Comparison of ENCODE assay signal across 1 cellular context in genomic region chr17:2860045-2860444, GRCh38.
TF ChIP-seq lines count a peak whose summit lies in the region.

No MANE protein-coding gene starts in this region.

TF ChIP-seq in WTC11, 78 proteins besides CTCF, POLR2A, EP300 and RAD21 (continued from another document):
- TF ChIP-seq AFF4 (CRISPR knock-in tag; IDR thresholded peaks at IDR 0.05; ENCODE audit: borderline replicate concordance), result no peak
- no peak for TF ChIP-seq FOXP1 (CRISPR knock-in tag; IDR thresholded peaks at IDR 0.05; ENCODE audit: borderline replicate concordance)
- TF ChIP-seq USF2 (CRISPR knock-in tag; IDR thresholded peaks at IDR 0.05), result no peak
- TF ChIP-seq ZNF121 (CRISPR knock-in tag; IDR thresholded peaks at IDR 0.05), result no peak
- no peak for TF ChIP-seq ZNF512 (CRISPR knock-in tag; IDR thresholded peaks at IDR 0.05; ENCODE audit: borderline replicate concordance)
- TF ChIP-seq ZNF281 (CRISPR knock-in tag; IDR thresholded peaks at IDR 0.05), result no peak
- TF ChIP-seq PRRX2 (CRISPR knock-in tag; IDR thresholded peaks at IDR 0.05), result no peak
- TF ChIP-seq NR3C1 (CRISPR knock-in tag; conservative IDR thresholded peaks at IDR 0.05; ENCODE audit: low read depth), result no peak
- TF ChIP-seq MXD4 (CRISPR knock-in tag; IDR thresholded peaks at IDR 0.05; ENCODE audit: borderline replicate concordance), result no peak
- no peak for TF ChIP-seq ZBTB43 (CRISPR knock-in tag; IDR thresholded peaks at IDR 0.05)
- TF ChIP-seq ZNF317 (CRISPR knock-in tag; IDR thresholded peaks at IDR 0.05; ENCODE audit: borderline replicate concordance, low read depth), result no peak
- TF ChIP-seq E2F4 (CRISPR knock-in tag; IDR thresholded peaks at IDR 0.05; ENCODE audit: borderline replicate concordance, low read depth), result no peak
TF ChIP-seq in WTC11: peak in this region for 0.
